In the genomic region with DNA sequence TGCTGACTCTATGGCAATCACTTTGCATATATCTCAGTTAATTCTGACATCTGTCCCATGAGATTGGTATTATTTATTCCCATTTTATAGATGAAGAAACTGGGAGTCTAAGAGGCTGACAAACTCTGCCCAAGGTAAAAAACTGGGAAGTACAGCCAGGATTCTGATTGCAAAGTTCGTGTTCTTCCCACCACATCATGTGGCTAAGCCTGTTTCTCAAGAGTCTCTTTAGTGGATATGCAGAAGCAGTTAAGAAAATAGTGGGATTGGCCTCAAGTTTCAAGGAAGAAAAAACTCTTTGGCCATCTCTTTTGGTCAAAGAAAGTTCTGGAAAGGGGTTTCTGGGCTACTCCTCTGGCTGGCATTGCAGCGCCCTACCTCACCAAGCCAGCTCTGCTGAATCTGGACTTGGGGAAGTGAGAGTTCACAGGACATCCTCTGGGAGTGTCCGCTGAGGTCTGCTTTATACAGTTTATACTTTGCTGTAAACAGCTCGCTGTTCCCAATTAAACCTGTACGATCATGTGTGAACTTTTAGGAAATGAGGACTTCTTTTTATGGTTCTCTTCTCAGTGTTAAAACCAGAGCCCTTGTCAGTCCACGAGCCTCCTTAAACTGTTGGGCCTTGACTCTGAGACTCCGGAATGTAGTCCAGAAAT, we compare ENCODE assay signal across 20 cellular contexts. TPM values are rescaled to one million over a fixed set of nuclear protein-coding genes. Genes with fewer than 3 reads are reported as not detected.
A peak's percentile ranks its signal among the peaks of the same experiment; 100 is the strongest.
DNase-seq lines count a peak whose midpoint lies in the region; ATAC-seq, FAIRE-seq and TF ChIP-seq lines count a peak whose summit lies in the region.
"Had no signal": no experiment of that assay in that cellular context is flagged by ENCODE, and none has a peak within 500 bp of the region (broad histone marks: within the 10 kb centered on the region; RNA-seq: fewer than 3 reads in every experiment).

No MANE protein-coding gene starts in this region.

- H3K27me3 ChIP-seq in bronchial epithelial cell (ENCODE audit: control insufficient read depth, insufficient read depth, low read length) (no peaks in the 10 kb centered on the region), gastrocnemius medialis (no peaks in the 10 kb centered on the region)
- H3K27me3 ChIP-seq: foreskin keratinocyte had no signal

- FAIRE-seq in bronchial epithelial cell (lab: Jason Lieb, UNC) = peak; percentile 28

- H3K36me3 ChIP-seq in bronchial epithelial cell (ENCODE audit: control insufficient read depth, insufficient read depth, low read length) (no peaks in the 10 kb centered on the region), gastrocnemius medialis (no peaks in the 10 kb centered on the region)
- H3K36me3 ChIP-seq: spleen had no signal

- H3K4me3 ChIP-seq in AG10803 (ENCODE audit: low read length) = no peak overlapping the region
- H3K4me3 ChIP-seq in bronchial epithelial cell (ENCODE audit: low read depth, low read length) = no peak overlapping the region
- no peak overlapping the region for H3K4me3 ChIP-seq in gastrocnemius medialis
- H3K4me3 ChIP-seq: spleen had no signal

- H3K9me3 ChIP-seq in gastrocnemius medialis = no peaks in the 10 kb centered on the region
- H3K9me3 ChIP-seq: spleen had no signal

- peak; percentile 14 for DNase-seq in AG10803 (ENCODE audit: low read depth)
- DNase-seq in bronchial epithelial cell (ENCODE audit: low read depth) = no peak
- no peak for DNase-seq in left lobe of liver (ENCODE audit: low spot score)
- DNase-seq in gastrocnemius medialis = no peak
- DNase-seq in activated CD4-positive, alpha-beta T cell treated with anti-CD3 and anti-CD28 coated beads, Interleukin-2, amount 50 U/mL, for 4 hours = no peak
- DNase-seq in amygdala (lab: John Stamatoyannopoulos, UW) = no peak
- no peak for DNase-seq in NCI-H1092 treated with DMSO at 0.1 percent for 48 hours (lab: John Stamatoyannopoulos, UW)
- DNase-seq in NCI-H187 (lab: John Stamatoyannopoulos, UW) = no peak
- DNase-seq: activated CD4-positive, CD25-positive, alpha-beta regulatory T cell treated with anti-CD3 and anti-CD28 coated beads, Interleukin-2, amount 50 U/mL, for 72 hours; CD4-positive, CD25-positive, alpha-beta regulatory T cell; DMS53; endodermal cell; foreskin keratinocyte; naive thymus-derived CD4-positive, alpha-beta T cell; NCI-H1417; NCI-H2171; NCI-H748 treated with DMSO at 0.1 percent for 48 hours; PC-3; spleen had no signal

- no peaks in the 10 kb centered on the region for H3K4me1 ChIP-seq in gastrocnemius medialis
- H3K4me1 ChIP-seq: foreskin keratinocyte had no signal

- intact Hi-C loops in gastrocnemius medialis (cut with DNase I; ENCODE audit: low total_unique reads) = no loop called here

- in situ Hi-C loops in gastrocnemius medialis (cut with MboI; ENCODE audit: low sequenced_read_pairs in 4 of 4) = no loop called here

- no peak for TF ChIP-seq POLR2A in gastrocnemius medialis (IDR thresholded peaks at IDR 0.05)

- TF ChIP-seq CTCF in AG10803 (conservative IDR thresholded peaks at IDR 0.05; ENCODE audit: low read length) (no peak), bronchial epithelial cell (IDR thresholded peaks at IDR 0.05; ENCODE audit: insufficient read depth, low read length, severe bottlenecking) (no peak), gastrocnemius medialis (IDR thresholded peaks at IDR 0.05 in 4 of 5, conservative IDR thresholded peaks at IDR 0.05 in 1 of 5) (no peak)

- ATAC-seq in left lobe of liver (peak; percentile 40), gastrocnemius medialis (peak; percentile 43 to 49)
- ATAC-seq: activated T-helper 17 cell treated with anti-CD3 and anti-CD28 coated beads, Interleukin-2, amount 50 U/mL, for 72 hours; foreskin keratinocyte; naive thymus-derived CD4-positive, alpha-beta T cell; PC-3 had no signal

- H3K27ac ChIP-seq in gastrocnemius medialis = peak overlapping the region in 3 of 4 donors; percentile 1 to 42 (median 41)
- H3K27ac ChIP-seq: foreskin keratinocyte had no signal

RNA-seq across cellular contexts. Expression of a gene that starts 12.2 kb away (rescaled TPM):
- total RNA-seq in bronchial epithelial cell (29.6 and 32.6 TPM in 2 replicates), left lobe of liver (12.6 TPM), gastrocnemius medialis (10 to 100 TPM; 16.4 to 22.7 (median 18.0) TPM)
